ENCODE assay signal across 8 cellular contexts in the genomic region with DNA sequence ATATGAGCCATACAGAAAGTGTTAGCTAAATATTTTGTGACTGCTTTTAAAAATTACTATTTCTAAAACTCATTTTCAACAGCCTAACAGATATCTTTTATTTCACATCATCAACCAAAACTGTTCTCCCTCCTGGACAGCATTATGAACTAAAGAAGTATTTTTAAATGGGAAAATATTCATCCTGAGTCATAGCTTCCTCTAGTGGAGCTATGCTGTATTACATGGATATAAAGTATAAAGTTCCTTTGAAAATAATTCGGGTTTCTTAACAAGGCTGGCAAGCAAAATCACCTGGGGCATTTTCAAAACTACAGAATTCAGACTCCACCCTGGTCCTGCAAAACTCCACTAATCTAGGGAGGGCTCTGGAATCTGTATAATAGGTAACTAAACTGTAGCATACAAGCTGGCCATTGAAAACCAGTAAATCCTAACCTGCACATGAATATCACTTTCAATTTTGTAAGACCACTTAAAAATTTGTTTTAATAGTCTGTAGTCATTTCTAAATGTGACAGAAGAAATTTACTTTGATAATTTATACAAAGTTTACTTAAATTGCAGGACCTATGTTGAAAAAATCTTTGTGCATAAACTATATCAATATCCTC. TPM values are rescaled to one million over a fixed set of nuclear protein-coding genes. Genes with fewer than 3 reads are reported as not detected.
DNase-seq lines count a peak whose midpoint lies in the region; ATAC-seq and TF ChIP-seq lines count a peak whose summit lies in the region.

No MANE protein-coding gene starts in this region.

- TF ChIP-seq CTCF in GM10248 (IDR thresholded peaks at IDR 0.05; ENCODE audit: control extremely low read depth, extremely low read depth, low read depth, missing control alignments) (peak; percentile 56), HFF-Myc (IDR thresholded peaks at IDR 0.05; ENCODE audit: low read depth, low read length, missing control alignments) (peak; percentile 52), esophagus squamous epithelium (IDR thresholded peaks at IDR 0.05) (peak in 5 of 6 experiments; percentile 71 to 90 (median 81))

- no peaks in the 10 kb centered on the region for H3K36me3 ChIP-seq in NT2/D1 (ENCODE audit: insufficient read depth, insufficient read length, low read length)
- H3K36me3 ChIP-seq in esophagus squamous epithelium, result peaks cover 0 to 24% (median 0%) of the 10 kb centered on the region in 3 donors

- WGBS in esophagus squamous epithelium, 2 donors, result 13 to 19% methylated on average over 1 of the region's 1 CpG

- H3K4me1 ChIP-seq in NT2/D1 (ENCODE audit: insufficient read depth, insufficient read length) (no peaks in the 10 kb centered on the region), esophagus squamous epithelium (peaks cover 0 to 4% (median 0%) of the 10 kb centered on the region in 3 donors)

- H3K9ac ChIP-seq in NT2/D1 (ENCODE audit: insufficient read length, low read depth), result no peak overlapping the region

- H3K27ac ChIP-seq in esophagus squamous epithelium, result no peak overlapping the region

- DNase-seq in GM10248 (ENCODE audit: extremely low spot score) (peak; percentile 10), HFF-Myc (ENCODE audit: extremely low read depth, low read depth) (no peak), NT2/D1 (ENCODE audit: low read depth, low spot score) (peak; percentile 13), esophagus squamous epithelium (lab: John Stamatoyannopoulos, UW) (no peak), superior temporal gyrus (ENCODE audit: extremely low spot score) (peak; percentile 62), globus pallidus (ENCODE audit: low spot score) (no peak)
- no peak for DNase-seq in activated CD4-positive, alpha-beta T cell treated with anti-CD3 and anti-CD28 coated beads for 48 hours

- CTCF ChIA-PET in GM10248 (lab: Yijun Ruan, JAX), result interaction anchor here (0.7 to 4.4 kb wide), 16 partner anchors 8 to 1218 kb away, joined by 3 to 57 read pairs (median 4); no protein-coding TSS in a partner anchor

- H3K27me3 ChIP-seq in NT2/D1 (ENCODE audit: insufficient read depth, insufficient read length) (no peaks in the 10 kb centered on the region), esophagus squamous epithelium (no peaks in the 10 kb centered on the region)

- intact Hi-C loops in esophagus squamous epithelium (cut with DNase I), result loop anchor here (10.0 kb wide), 1 partner anchor 99 kb away; no protein-coding TSS in a partner anchor

- POLR2A ChIA-PET in GM10248 (lab: Yijun Ruan, JAX), result no interaction called here

- ATAC-seq in GM19455 (IDR thresholded peaks at IDR 0.05; ENCODE audit: unreplicated experiment), result no peak

- TF ChIP-seq POLR2A in esophagus squamous epithelium (IDR thresholded peaks at IDR 0.05), result no peak

- H3K9me3 ChIP-seq in NT2/D1 (ENCODE audit: insufficient read depth, low read length) (no peaks in the 10 kb centered on the region), esophagus squamous epithelium (no peaks in the 10 kb centered on the region)

- H3K4me3 ChIP-seq in HFF-Myc (replicated peaks; ENCODE audit: low read depth, low read length), result no peak overlapping the region
- no peak overlapping the region for H3K4me3 ChIP-seq in NT2/D1 (ENCODE audit: insufficient read length, low read depth)
- no peak overlapping the region for H3K4me3 ChIP-seq in esophagus squamous epithelium

RNA-seq across cellular contexts. Expression of gene SCIN, which starts 53.5 kb away (rescaled TPM):
- total RNA-seq in esophagus squamous epithelium, result 10 to 100 TPM in 3 of 4 donors, 1 to 10 TPM in 1; 3.4 to 38.4 (median 25.9) TPM

Comparison
In these comparisons a context has a peak if more than half of its experiments do, and no peak if none do; other contexts are left out.
1. DNase-seq: peak in GM10248 (single experiment), NT2/D1 (single experiment) and superior temporal gyrus (single experiment); none in HFF-Myc (single experiment), esophagus squamous epithelium (single experiment), globus pallidus (single experiment) and activated CD4-positive, alpha-beta T cell treated with anti-CD3 and anti-CD28 coated beads for 48 hours (single experiment).
2. Peak in every context shown above with its lines, with median percentiles within 50 percentile points of each other: CTCF ChIP-seq.